In genomic region chr10:72038458-72039001, GRCh38 we compare ENCODE assay signal across 1 cellular context.
TF ChIP-seq lines count a peak whose summit lies in the region.

No MANE protein-coding gene starts in this region.

TF ChIP-seq in K562, 482 proteins besides CTCF, POLR2A, EP300 and RAD21 (continued from another document and continues in another):
- TF ChIP-seq SIX5 (IDR thresholded peaks at IDR 0.05; ENCODE audit: borderline replicate concordance in 1 of 2, insufficient read depth in 1 of 2, low read depth in 1 of 2, low read length in 2 of 2): no peak
- no peak for TF ChIP-seq E2F8 (IDR thresholded peaks at IDR 0.05; ENCODE audit: low read depth, partially characterized antibody)
- no peak for TF ChIP-seq ZNF655 (CRISPR knock-in tag; IDR thresholded peaks at IDR 0.05)
- no peak for TF ChIP-seq MCM5 (IDR thresholded peaks at IDR 0.05; ENCODE audit: low read depth)
- TF ChIP-seq TEAD1 (CRISPR knock-in tag; IDR thresholded peaks at IDR 0.05): no peak
- no peak for TF ChIP-seq DMBX1 (CRISPR knock-in tag; IDR thresholded peaks at IDR 0.05; ENCODE audit: borderline replicate concordance)
- TF ChIP-seq ZKSCAN3 (CRISPR knock-in tag; IDR thresholded peaks at IDR 0.05): peak; percentile 97
- TF ChIP-seq FOXM1 (IDR thresholded peaks at IDR 0.05; ENCODE audit: low read depth): no peak
- TF ChIP-seq FOXM1 (CRISPR knock-in tag; IDR thresholded peaks at IDR 0.05; ENCODE audit: low read depth): no peak
- no peak for TF ChIP-seq GABPA (tag; conservative IDR thresholded peaks at IDR 0.05; ENCODE audit: low read depth)
- no peak for TF ChIP-seq CHCHD3 (CRISPR knock-in tag; IDR thresholded peaks at IDR 0.05)
- no peak for TF ChIP-seq POLR2G (IDR thresholded peaks at IDR 0.05; ENCODE audit: low read depth, low read length)
- no peak for TF ChIP-seq MAFK (IDR thresholded peaks at IDR 0.05; ENCODE audit: low read length)
- no peak for TF ChIP-seq ZNF764 (CRISPR knock-in tag; IDR thresholded peaks at IDR 0.05; ENCODE audit: low read depth)
- TF ChIP-seq EGR1 (conservative IDR thresholded peaks at IDR 0.05): peak; percentile 50; the same call in 1 of the 2 replicates
- TF ChIP-seq PTRF (tag; IDR thresholded peaks at IDR 0.05): no peak
- TF ChIP-seq MTA3 (IDR thresholded peaks at IDR 0.05; ENCODE audit: borderline replicate concordance): no peak
- no peak for TF ChIP-seq CBFA2T3 (IDR thresholded peaks at IDR 0.05)
- no peak for TF ChIP-seq ZBTB12 (CRISPR knock-in tag; IDR thresholded peaks at IDR 0.05)
- no peak for TF ChIP-seq CUX1 (CRISPR knock-in tag; IDR thresholded peaks at IDR 0.05)
- TF ChIP-seq RUNX1 (IDR thresholded peaks at IDR 0.05; ENCODE audit: low read depth): no peak
- no peak for TF ChIP-seq REST (CRISPR knock-in tag; IDR thresholded peaks at IDR 0.05; ENCODE audit: low read depth)
- TF ChIP-seq SMARCB1 (IDR thresholded peaks at IDR 0.05; ENCODE audit: insufficient read length, low read depth): no peak
- TF ChIP-seq ZC3H8 (IDR thresholded peaks at IDR 0.05): no peak
- TF ChIP-seq ZNF143 (CRISPR knock-in tag; IDR thresholded peaks at IDR 0.05): no peak
- TF ChIP-seq ZNF592 (IDR thresholded peaks at IDR 0.05): no peak
- TF ChIP-seq TFAP4 (CRISPR knock-in tag; IDR thresholded peaks at IDR 0.05; ENCODE audit: borderline replicate concordance): no peak
- TF ChIP-seq SMC3 (conservative IDR thresholded peaks at IDR 0.05; ENCODE audit: insufficient read depth, low read depth, low read length): no peak
- TF ChIP-seq RBM17 (IDR thresholded peaks at IDR 0.05; ENCODE audit: borderline replicate concordance, low read depth, low read length): no peak
- peak in 1 of 2 experiments; percentile 23; a peak in 1 of 4 replicates for TF ChIP-seq KDM1A (IDR thresholded peaks at IDR 0.05)
